Comparison of ENCODE assay signal across 33 cellular contexts in the genomic region with DNA sequence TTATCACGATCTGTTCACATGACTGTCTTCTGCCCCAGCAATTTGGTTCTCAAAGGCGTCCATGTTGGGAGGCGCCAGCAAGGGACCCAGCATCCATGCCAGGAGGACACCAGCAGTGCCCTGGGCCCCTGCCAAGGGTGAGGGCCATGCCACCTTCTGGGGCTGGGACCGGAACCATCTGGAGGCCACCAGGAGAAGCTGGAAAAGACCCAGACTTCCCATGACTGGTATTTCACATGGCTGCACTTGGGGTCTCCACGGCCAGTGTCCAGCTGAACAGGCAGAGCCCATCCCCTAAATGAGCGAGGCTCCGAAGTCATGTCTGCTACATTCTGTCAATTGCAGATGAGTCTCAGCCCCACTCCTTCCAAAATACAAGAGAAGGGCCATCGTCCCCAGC.
"Had no signal": no experiment of that assay in that cellular context is flagged by ENCODE, and none has a peak within 500 bp of the region (broad histone marks: within the 10 kb centered on the region; RNA-seq: fewer than 3 reads in every experiment).

No MANE protein-coding gene starts in this region.

- H3K4me2 ChIP-seq: SK-N-SH had no signal

- H3K27ac ChIP-seq: ascending aorta, cardiac muscle cell, Peyer's patch, SJSA1 had no signal

- H3K27ac Mint-ChIP-seq: activated CD4-positive, alpha-beta T cell treated with anti-CD3 and anti-CD28 coated beads, Interleukin-2, amount 10 ng/mL, durations not matched to agents 24 days and 14 days; activated CD8-positive, alpha-beta T cell treated with anti-CD3 and anti-CD28 coated beads, Interleukin-2, amount 10 ng/mL, durations not matched to agents 7 days and 5 days; activated naive CD4-positive, alpha-beta T cell treated with anti-CD3 and anti-CD28 coated beads, Interleukin-2, amount 50 U/mL, for 24 hours; activated T-cell treated with anti-CD3 and anti-CD28 coated beads, Interleukin-2, amount 50 U/mL, for 24 hours; activated T-helper 2 cell treated with anti-CD3 and anti-CD28 coated beads, Interferon-gamma antibody, Interleukin-2, Interleukin-4, amounts not matched to agents 10 μg/mL and 5 μg/mL and 100 μg/mL, durations not matched to agents 14 hours and 24 hours and 36 hours; T-helper 1 cell treated with Interleukin-12 subunit alpha and Interleukin-12 subunit beta and Interleukin-4 antibody, amounts not matched to agents 30 μg/mL and 1 μg/mL, for 36 hours; T-helper 2 cell treated with Interferon-gamma antibody and Interleukin-4, amounts not matched to agents 5 μg/mL and 100 μg/mL, for 36 hours had no signal

- FAIRE-seq: TTC549 had no signal

- H3K4me3 Mint-ChIP-seq: activated CD4-positive, alpha-beta T cell treated with anti-CD3 and anti-CD28 coated beads, Interleukin-2, amount 10 ng/mL, durations not matched to agents 24 days and 14 days; activated CD8-positive, alpha-beta T cell treated with anti-CD3 and anti-CD28 coated beads, Interleukin-2, amount 10 ng/mL, durations not matched to agents 7 days and 5 days; activated naive CD4-positive, alpha-beta T cell treated with anti-CD3 and anti-CD28 coated beads, Interleukin-2, amount 50 U/mL, for 24 hours; activated naive CD8-positive, alpha-beta T cell treated with anti-CD3 and anti-CD28 coated beads, Interleukin-2, amount 10 ng/mL, durations not matched to agents 7 days and 5 days; activated T-cell treated with anti-CD3 and anti-CD28 coated beads, Interleukin-2, amount 50 U/mL, for 24 hours; T-helper 1 cell treated with Interleukin-12 subunit alpha and Interleukin-12 subunit beta and Interleukin-4 antibody, amounts not matched to agents 30 μg/mL and 1 μg/mL, for 36 hours; T-helper 2 cell treated with Interferon-gamma antibody and Interleukin-4, amounts not matched to agents 5 μg/mL and 100 μg/mL, for 36 hours had no signal

- H3K27me3 Mint-ChIP-seq: activated naive CD4-positive, alpha-beta T cell treated with anti-CD3 and anti-CD28 coated beads, Interleukin-2, amount 50 U/mL, for 24 hours had no signal

- ATAC-seq: PC-3 had no signal

- H3K27me3 ChIP-seq: ascending aorta, MG63, Peyer's patch, SJSA1 had no signal

- DNase-seq: activated CD4-positive, alpha-beta T cell treated with anti-CD3 and anti-CD28 coated beads, Interleukin-2, amount 10 ng/mL, durations not matched to agents 24 days and 14 days; activated CD4-positive, alpha-beta T cell treated with anti-CD3 and anti-CD28 coated beads, Interleukin-2, amount 50 U/mL, for 4 hours; activated CD8-positive, alpha-beta T cell treated with anti-CD3 and anti-CD28 coated beads, Interleukin-2, amount 10 ng/mL, durations not matched to agents 7 days and 5 days; activated gamma-delta T cell; activated naive CD4-positive, alpha-beta T cell treated with Interleukin-2 at 50 U/mL for 16 hours; activated T-cell treated with anti-CD3 and anti-CD28 coated beads, Interleukin-2, amount 50 U/mL, for 24 hours; amygdala; Kasumi-1; KG1; MG63; NCI-H1048; NCI-H1105 treated with DMSO at 0.1 percent for 48 hours; NCI-H1436; NCI-H1694 treated with DMSO at 0.1 percent for 48 hours; NCI-H2029; NCI-H345; NCI-H526; NCI-H748 treated with DMSO at 0.1 percent for 48 hours; NK-92 treated with Interleukin-12 subunit alpha and Interleukin-12 subunit beta, amount 100 ng/mL, for 24 hours; PC-3; RPMI8226; SHP77 treated with DMSO at 0.1 percent for 48 hours; SK-N-SH had no signal

- H3K9me3 ChIP-seq: ascending aorta, MG63, Peyer's patch, SJSA1, SK-N-SH had no signal

- H3K4me1 ChIP-seq: ascending aorta, Peyer's patch had no signal

- H3K36me3 ChIP-seq: ascending aorta, cardiac muscle cell, MG63, Peyer's patch, SJSA1 had no signal

- H3K36me3 Mint-ChIP-seq: activated naive CD4-positive, alpha-beta T cell treated with anti-CD3 and anti-CD28 coated beads, Interleukin-2, amount 50 U/mL, for 24 hours; activated naive CD8-positive, alpha-beta T cell treated with anti-CD3 and anti-CD28 coated beads, Interleukin-2, amount 10 ng/mL, durations not matched to agents 7 days and 5 days had no signal

- H3K9ac ChIP-seq: SK-N-SH had no signal

- H3K4me1 Mint-ChIP-seq: activated naive CD4-positive, alpha-beta T cell treated with anti-CD3 and anti-CD28 coated beads, Interleukin-2, amount 50 U/mL, for 24 hours had no signal

- H3K4me3 ChIP-seq: ascending aorta, cardiac muscle cell, MG63, Peyer's patch, SJSA1 had no signal

- H3K9me3 Mint-ChIP-seq: activated CD4-positive, alpha-beta T cell treated with anti-CD3 and anti-CD28 coated beads, Interleukin-2, amount 10 ng/mL, durations not matched to agents 24 days and 14 days; activated naive CD4-positive, alpha-beta T cell treated with anti-CD3 and anti-CD28 coated beads, Interleukin-2, amount 50 U/mL, for 24 hours; activated naive CD8-positive, alpha-beta T cell treated with anti-CD3 and anti-CD28 coated beads, Interleukin-2, amount 10 ng/mL, durations not matched to agents 7 days and 5 days; activated T-cell treated with anti-CD3 and anti-CD28 coated beads, Interleukin-2, amount 50 U/mL, for 24 hours; activated T-helper 2 cell treated with anti-CD3 and anti-CD28 coated beads, Interferon-gamma antibody, Interleukin-2, Interleukin-4, amounts not matched to agents 10 μg/mL and 5 μg/mL and 100 μg/mL, durations not matched to agents 14 hours and 24 hours and 36 hours; T-helper 1 cell treated with Interleukin-12 subunit alpha and Interleukin-12 subunit beta and Interleukin-4 antibody, amounts not matched to agents 30 μg/mL and 1 μg/mL, for 36 hours; T-helper 2 cell treated with Interferon-gamma antibody and Interleukin-4, amounts not matched to agents 5 μg/mL and 100 μg/mL, for 36 hours had no signal
